23 cellular contexts compared by ENCODE assay signal in genomic region chr13:77749481-77749880, GRCh38. TPM values are rescaled to one million over a fixed set of nuclear protein-coding genes. Genes with fewer than 3 reads are reported as not detected.
DNase-seq lines count a peak whose midpoint lies in the region; ATAC-seq and TF ChIP-seq lines count a peak whose summit lies in the region.
"Had no signal": no experiment of that assay in that cellular context is flagged by ENCODE, and none has a peak within 500 bp of the region (broad histone marks: within the 10 kb centered on the region; RNA-seq: fewer than 3 reads in every experiment).

No MANE protein-coding gene starts in this region.

- CTCF ChIA-PET in A673 (lab: Charles Lee) = interaction anchor here (0.6 kb wide), 1 partner anchor 156 kb away, joined by 3 read pairs; no protein-coding TSS in a partner anchor

- H2AFZ ChIP-seq in GM23248 = no peak overlapping the region

- H3K27me3 Mint-ChIP-seq in activated T-cell treated with anti-CD3 and anti-CD28 coated beads, Interleukin-2, amount 50 U/mL, for 72 hours (ENCODE audit: low read depth) = no peaks in the 10 kb centered on the region
- H3K27me3 Mint-ChIP-seq: activated CD4-positive, alpha-beta T cell treated with anti-CD3 and anti-CD28 coated beads, Interleukin-2, amount 10 ng/mL, durations not matched to agents 24 days and 14 days; activated CD8-positive, alpha-beta memory T cell treated with anti-CD3 and anti-CD28 coated beads, Interleukin-2, amount 10 ng/mL, durations not matched to agents 7 days and 5 days had no signal

- POLR2A ChIA-PET in A673 (lab: Charles Lee; ENCODE audit: low non-redundant PET) = no interaction called here

- in situ Hi-C loops in GM23248 (cut with MboI) = no loop called here

- H3K4me1 Mint-ChIP-seq in activated T-cell treated with anti-CD3 and anti-CD28 coated beads, Interleukin-2, amount 50 U/mL, for 72 hours (ENCODE audit: low read depth) = peaks cover 18% of the 10 kb centered on the region

- no peak overlapping the region for H3K9ac ChIP-seq in GM23248

- 0% methylated on average over 1 of the region's 1 CpG for WGBS in GM23248 (ENCODE audit: low coverage in 1 of 2, low lambda C conversion rate in 2 of 2, missing lambda C conversion rate in 2 of 2), 2 experiments
- 14 to 24% methylated on average over 1 of the region's 1 CpG for WGBS in body of pancreas, 2 donors

- ATAC-seq in activated T-cell treated with anti-CD3 and anti-CD28 coated beads, Interleukin-2, amount 50 U/mL, for 72 hours (replicated peaks in 1 of 2) = no peak
- ATAC-seq in body of pancreas = no peak
- ATAC-seq: activated CD8-positive, alpha-beta memory T cell treated with anti-CD3 and anti-CD28 coated beads, Interleukin-2, amount 10 ng/mL, durations not matched to agents 7 days and 5 days; activated naive CD4-positive, alpha-beta T cell treated with anti-CD3 and anti-CD28 coated beads, Interleukin-2, amount 50 U/mL, for 72 hours; gastroesophageal sphincter; HCT116 had no signal

- intact Hi-C loops in A673 (cut with micrococcal nuclease; ENCODE audit: unreplicated experiment) = loop anchor here (2.0 kb wide), 1 partner anchor 55 kb away; no protein-coding TSS in a partner anchor
- intact Hi-C loops in body of pancreas (cut with DNase I) = loop anchor here (10.0 kb wide), 1 partner anchor 155 kb away; no protein-coding TSS in a partner anchor

- H3K36me3 Mint-ChIP-seq in activated T-cell treated with anti-CD3 and anti-CD28 coated beads, Interleukin-2, amount 50 U/mL, for 72 hours (ENCODE audit: insufficient read depth in 2 of 2) = peaks cover 2 to 8% of the 10 kb centered on the region in 2 donors

- no peak overlapping the region for H3K4me3 ChIP-seq in A673 (ENCODE audit: low read depth, low read length, poor library complexity, severe bottlenecking)
- H3K4me3 ChIP-seq in GM23248 = no peak overlapping the region
- H3K4me3 ChIP-seq in body of pancreas = no peak overlapping the region
- H3K4me3 ChIP-seq: esophagus squamous epithelium, gastroesophageal sphincter, SJSA1 had no signal

- peaks cover 56% of the 10 kb centered on the region for H3K4me1 ChIP-seq in A673 (ENCODE audit: insufficient read depth, low read length, poor library complexity, severe bottlenecking)
- no peaks in the 10 kb centered on the region for H3K4me1 ChIP-seq in GM23248 (ENCODE audit: insufficient read depth)
- peaks cover 13% of the 10 kb centered on the region for H3K4me1 ChIP-seq in body of pancreas
- H3K4me1 ChIP-seq: esophagus squamous epithelium, gastroesophageal sphincter, SJSA1 had no signal

- H3K79me2 ChIP-seq in GM23248 (ENCODE audit: insufficient read depth) = no peaks in the 10 kb centered on the region

- no peak overlapping the region for H3K4me3 Mint-ChIP-seq in activated T-cell treated with anti-CD3 and anti-CD28 coated beads, Interleukin-2, amount 50 U/mL, for 72 hours
- H3K4me3 Mint-ChIP-seq: activated CD4-positive, alpha-beta T cell treated with anti-CD3 and anti-CD28 coated beads, Interleukin-2, amount 10 ng/mL, durations not matched to agents 24 days and 14 days; activated CD8-positive, alpha-beta memory T cell treated with anti-CD3 and anti-CD28 coated beads, Interleukin-2, amount 10 ng/mL, durations not matched to agents 7 days and 5 days; activated T-helper 1 cell treated with anti-CD3 and anti-CD28 coated beads, Interleukin-12 subunit alpha, Interleukin-12 subunit beta, Interleukin-2, Interleukin-4 antibody, amounts not matched to agents 30 ng/mL and 10 ng/mL and 1 ng/mL, durations not matched to agents 14 hours and 24 hours and 36 hours; T-helper 1 cell treated with Interleukin-12 subunit alpha and Interleukin-12 subunit beta and Interleukin-4 antibody, amounts not matched to agents 30 μg/mL and 1 μg/mL, for 36 hours had no signal

- no peaks in the 10 kb centered on the region for H3K27me3 ChIP-seq in A673 (replicated peaks; ENCODE audit: insufficient read depth, low read depth, low read length, poor library complexity)
- H3K27me3 ChIP-seq in GM23248 (replicated peaks; ENCODE audit: insufficient read depth) = no peaks in the 10 kb centered on the region; the same call in 1 of the 2 replicates
- H3K27me3 ChIP-seq in body of pancreas = no peaks in the 10 kb centered on the region
- H3K27me3 ChIP-seq: esophagus squamous epithelium, gastroesophageal sphincter had no signal

- TF ChIP-seq POLR2A in body of pancreas (IDR thresholded peaks at IDR 0.05) = no peak

- peaks cover 68% of the 10 kb centered on the region for H3K36me3 ChIP-seq in A673 (ENCODE audit: insufficient read depth, low read length, poor library complexity, severe bottlenecking)
- no peaks in the 10 kb centered on the region for H3K36me3 ChIP-seq in GM23248 (ENCODE audit: low read depth)
- H3K36me3 ChIP-seq in body of pancreas (replicated peaks in 1 of 2; ENCODE audit: insufficient read depth in 1 of 2, low read depth in 2 of 2) = peaks cover 0 to 4% of the 10 kb centered on the region in 2 donors
- H3K36me3 ChIP-seq: SJSA1 had no signal

- H3K9me3 Mint-ChIP-seq in activated T-cell treated with anti-CD3 and anti-CD28 coated beads, Interleukin-2, amount 50 U/mL, for 72 hours = no peaks in the 10 kb centered on the region
- H3K9me3 Mint-ChIP-seq: activated CD4-positive, alpha-beta T cell treated with anti-CD3 and anti-CD28 coated beads, Interleukin-2, amount 10 ng/mL, durations not matched to agents 24 days and 14 days; activated naive CD4-positive, alpha-beta T cell treated with anti-CD3 and anti-CD28 coated beads, Interleukin-2, amount 50 U/mL, for 72 hours; activated T-helper 1 cell treated with anti-CD3 and anti-CD28 coated beads, Interleukin-12 subunit alpha, Interleukin-12 subunit beta, Interleukin-2, Interleukin-4 antibody, amounts not matched to agents 30 ng/mL and 10 ng/mL and 1 ng/mL, durations not matched to agents 14 hours and 24 hours and 36 hours; T-helper 1 cell treated with Interleukin-12 subunit alpha and Interleukin-12 subunit beta and Interleukin-4 antibody, amounts not matched to agents 30 μg/mL and 1 μg/mL, for 36 hours had no signal

- no peak for TF ChIP-seq CTCF in A673 (conservative IDR thresholded peaks at IDR 0.05; ENCODE audit: low read depth, low read length)
- no peak for TF ChIP-seq CTCF in body of pancreas (IDR thresholded peaks at IDR 0.05)

- H3K27ac Mint-ChIP-seq in activated T-cell treated with anti-CD3 and anti-CD28 coated beads, Interleukin-2, amount 50 U/mL, for 72 hours = no peak overlapping the region
- H3K27ac Mint-ChIP-seq: activated CD4-positive, alpha-beta T cell treated with anti-CD3 and anti-CD28 coated beads, Interleukin-2, amount 10 ng/mL, durations not matched to agents 24 days and 14 days; activated CD8-positive, alpha-beta memory T cell treated with anti-CD3 and anti-CD28 coated beads, Interleukin-2, amount 10 ng/mL, durations not matched to agents 7 days and 5 days; activated T-helper 1 cell treated with anti-CD3 and anti-CD28 coated beads, Interleukin-12 subunit alpha, Interleukin-12 subunit beta, Interleukin-2, Interleukin-4 antibody, amounts not matched to agents 30 ng/mL and 10 ng/mL and 1 ng/mL, durations not matched to agents 14 hours and 24 hours and 36 hours; T-helper 1 cell treated with Interleukin-12 subunit alpha and Interleukin-12 subunit beta and Interleukin-4 antibody, amounts not matched to agents 30 μg/mL and 1 μg/mL, for 36 hours had no signal

- DNase-seq in A673 (ENCODE audit: low spot score) (peak; percentile 93), GM23248 (peak; percentile 27), astrocyte of the hippocampus (ENCODE audit: low read depth, low spot score) (peak; percentile 19), kidney glomerular epithelial cell (lab: John Stamatoyannopoulos, UW) (peak; percentile 20), NCI-H510A treated with DMSO at 0.1 percent for 48 hours (lab: John Stamatoyannopoulos, UW) (no peak), body of pancreas (no peak), middle frontal gyrus (ENCODE audit: extremely low spot score, low spot score) (no peak)
- no peak for DNase-seq in activated T-cell treated with anti-CD3 and anti-CD28 coated beads, Interleukin-2, amount 50 U/mL, for 72 hours
- DNase-seq: ACHN; activated CD4-positive, alpha-beta T cell treated with anti-CD3 and anti-CD28 coated beads, Interleukin-2, amount 10 ng/mL, durations not matched to agents 24 days and 14 days; activated CD8-positive, alpha-beta memory T cell treated with anti-CD3 and anti-CD28 coated beads, Interleukin-2, amount 10 ng/mL, durations not matched to agents 7 days and 5 days; effector CD8-positive, alpha-beta T cell; esophagus squamous epithelium; Karpas-422; NCI-H1694; NCI-H526 treated with DMSO at 0.1 percent for 48 hours had no signal

- no peaks in the 10 kb centered on the region for H3F3A ChIP-seq in GM23248 (ENCODE audit: insufficient read depth)

- H3K27ac ChIP-seq in A673 (ENCODE audit: low read depth, low read length, poor library complexity, severe bottlenecking) (peak overlapping the region; percentile 82), GM23248 (no peak overlapping the region), body of pancreas (no peak overlapping the region)
- H3K27ac ChIP-seq: esophagus squamous epithelium, gastroesophageal sphincter, SJSA1 had no signal

- H3K9me3 ChIP-seq in A673 (ENCODE audit: low read depth, low read length, poor library complexity, severe bottlenecking) = no peaks in the 10 kb centered on the region
- no peaks in the 10 kb centered on the region for H3K9me3 ChIP-seq in GM23248 (ENCODE audit: low read depth)
- H3K9me3 ChIP-seq in body of pancreas = no peaks in the 10 kb centered on the region
- H3K9me3 ChIP-seq: esophagus squamous epithelium, gastroesophageal sphincter, SJSA1 had no signal

- no peaks in the 10 kb centered on the region for H4K20me1 ChIP-seq in GM23248 (ENCODE audit: insufficient read depth)

- no peaks in the 10 kb centered on the region for H3K9me2 ChIP-seq in GM23248 (ENCODE audit: insufficient read depth)

- no peak overlapping the region for H3K4me2 ChIP-seq in GM23248 (ENCODE audit: unreplicated experiment)

- no TSS peak for BruUV-seq in A673 (replicated peaks; lab: Mats Ljungman, UMichigan)

RNA-seq across cellular contexts. Expression of gene SLAIN1, which starts 52.0 kb away (rescaled TPM):
- 267 and 314 TPM in 2 replicates for total RNA-seq in A673 (2021)
- total RNA-seq in GM23248 (2014; rRNA removed; shearing (Covaris generic)) = not detected in 2 replicates
- not detected in 2 replicates for polyA plus RNA-seq in GM23248 (2016; fragmentation: Nextera tagmentation; extraction: Ambion mirVana)
- 10 to 100 TPM; 24.6 to 24.8 TPM for total RNA-seq in activated T-cell treated with anti-CD3 and anti-CD28 coated beads, Interleukin-2, amount 50 U/mL, for 72 hours
- total RNA-seq in body of pancreas = 10 to 100 TPM; 14.8 to 20.0 TPM
- total RNA-seq: RPMI7951, SJSA1 had no signal

Comparison
In these comparisons a context has a peak if more than half of its experiments do, and no peak if none do; other contexts are left out.
1. DNase-seq: peak in A673 (single experiment), GM23248 (single experiment), astrocyte of the hippocampus (single experiment) and kidney glomerular epithelial cell (single experiment); none in activated T-cell treated with anti-CD3 and anti-CD28 coated beads, Interleukin-2, amount 50 U/mL, for 72 hours (0 of 2), NCI-H510A treated with DMSO at 0.1 percent for 48 hours (single experiment), body of pancreas (0 of 4) and middle frontal gyrus (single experiment).
2. RNA of gene SLAIN1, which starts 52.0 kb away (total RNA-seq): 267 to 314 TPM in A673, 24.6 to 24.8 TPM in activated T-cell treated with anti-CD3 and anti-CD28 coated beads, Interleukin-2, amount 50 U/mL, for 72 hours and 14.8 to 20.0 TPM in body of pancreas; not detected in GM23248; every median in the first group is over 10 times any median in the second.